ENCODE assay signal across 2 cellular contexts in genomic region chr13:78020861-78021260, GRCh38.
TF ChIP-seq lines count a peak whose summit lies in the region.

No MANE protein-coding gene starts in this region.

TF ChIP-seq in SK-N-SH, 30 proteins besides CTCF, POLR2A, EP300 and RAD21 (continued from another document):
- TF ChIP-seq IRF3 (IDR thresholded peaks at IDR 0.05; ENCODE audit: low read depth, low read length) (no peak), TAF1 (IDR thresholded peaks at IDR 0.05; ENCODE audit: borderline replicate concordance, low read depth, low read length) (no peak)

TF ChIP-seq in SK-N-SH treated with all-trans-retinoic acid at 6 μM for 48 hours, 23 proteins besides CTCF, POLR2A, EP300 and RAD21 (continued from another document):
- TF ChIP-seq, protein P1, sequence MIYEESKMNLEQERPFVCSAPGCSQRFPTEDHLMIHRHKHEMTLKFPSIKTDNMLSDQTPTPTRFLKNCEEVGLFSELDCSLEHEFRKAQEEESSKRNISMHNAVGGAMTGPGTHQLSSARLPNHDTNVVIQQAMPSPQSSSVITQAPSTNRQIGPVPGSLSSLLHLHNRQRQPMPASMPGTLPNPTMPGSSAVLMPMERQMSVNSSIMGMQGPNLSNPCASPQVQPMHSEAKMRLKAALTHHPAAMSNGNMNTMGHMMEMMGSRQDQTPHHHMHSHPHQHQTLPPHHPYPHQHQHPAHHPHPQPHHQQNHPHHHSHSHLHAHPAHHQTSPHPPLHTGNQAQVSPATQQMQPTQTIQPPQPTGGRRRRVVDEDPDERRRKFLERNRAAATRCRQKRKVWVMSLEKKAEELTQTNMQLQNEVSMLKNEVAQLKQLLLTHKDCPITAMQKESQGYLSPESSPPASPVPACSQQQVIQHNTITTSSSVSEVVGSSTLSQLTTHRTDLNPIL (CRISPR knock-in tag; IDR thresholded peaks at IDR 0.05; ENCODE audit: low read depth): no peak
- TF ChIP-seq RARB (CRISPR knock-in tag; IDR thresholded peaks at IDR 0.05) (no peak), CSDC2 (CRISPR knock-in tag; IDR thresholded peaks at IDR 0.05) (no peak), ZNF70 (CRISPR knock-in tag; IDR thresholded peaks at IDR 0.05) (no peak), ZNF8 (CRISPR knock-in tag; IDR thresholded peaks at IDR 0.05) (no peak), GLIS3 (CRISPR knock-in tag; IDR thresholded peaks at IDR 0.05) (no peak), PPARA (CRISPR knock-in tag; IDR thresholded peaks at IDR 0.05; ENCODE audit: borderline replicate concordance) (no peak)
